23 cellular contexts compared by ENCODE assay signal in genomic region chr2:69248232-69248631, GRCh38.
A peak's percentile ranks its signal among the peaks of the same experiment; 100 is the strongest.
DNase-seq lines count a peak whose midpoint lies in the region; ATAC-seq, FAIRE-seq and TF ChIP-seq lines count a peak whose summit lies in the region.
"Had no signal": no experiment of that assay in that cellular context is flagged by ENCODE, and none has a peak within 500 bp of the region (broad histone marks: within the 10 kb centered on the region; RNA-seq: fewer than 3 reads in every experiment).

No MANE protein-coding gene starts in this region.

- H3K4me1 Mint-ChIP-seq in CD4-positive, alpha-beta memory T cell, result no peaks in the 10 kb centered on the region
- H3K4me1 Mint-ChIP-seq: B cell; CD4-positive, CD25-positive, alpha-beta regulatory T cell; CD8-positive, alpha-beta memory T cell had no signal

- no peak overlapping the region for H3K4me3 Mint-ChIP-seq in CD4-positive, alpha-beta memory T cell
- H3K4me3 Mint-ChIP-seq: B cell; CD4-positive, CD25-positive, alpha-beta regulatory T cell; CD8-positive, alpha-beta memory T cell had no signal

- H3F3A ChIP-seq in PC-3 (ENCODE audit: low read length, unreplicated experiment), result no peaks in the 10 kb centered on the region

- no peak overlapping the region for H3K27ac Mint-ChIP-seq in CD4-positive, alpha-beta memory T cell
- H3K27ac Mint-ChIP-seq: B cell; CD4-positive, CD25-positive, alpha-beta regulatory T cell; CD8-positive, alpha-beta memory T cell had no signal

- no peak for TF ChIP-seq CTCF in HepG2 (CRISPR knock-in tag; IDR thresholded peaks at IDR 0.05)
- no peak for TF ChIP-seq CTCF in right lobe of liver (IDR thresholded peaks at IDR 0.05)
- TF ChIP-seq CTCF in PC-3 (conservative IDR thresholded peaks at IDR 0.05; ENCODE audit: low read depth, low read length), result no peak
- no peak for TF ChIP-seq CTCF in lower lobe of right lung (IDR thresholded peaks at IDR 0.05)

- no peaks in the 10 kb centered on the region for H3K9me2 ChIP-seq in PC-3 (replicated peaks; ENCODE audit: low read length)

- no peaks in the 10 kb centered on the region for H3K9me3 ChIP-seq in HepG2 (ENCODE audit: low read length)
- H3K9me3 ChIP-seq in right lobe of liver, result no peaks in the 10 kb centered on the region
- H3K9me3 ChIP-seq in PC-3 (ENCODE audit: low read length), result no peaks in the 10 kb centered on the region
- H3K9me3 ChIP-seq in lower lobe of right lung, result no peaks in the 10 kb centered on the region
- H3K9me3 ChIP-seq in CD4-positive, alpha-beta memory T cell (ENCODE audit: control insufficient read depth in 1 of 2, low read length in 2 of 2), result no peaks in the 10 kb centered on the region
- H3K9me3 ChIP-seq: BLaER1 had no signal

- H3K9me3 Mint-ChIP-seq in CD4-positive, alpha-beta memory T cell, result no peaks in the 10 kb centered on the region
- H3K9me3 Mint-ChIP-seq: CD4-positive, CD25-positive, alpha-beta regulatory T cell; CD8-positive, alpha-beta memory T cell had no signal

- peaks cover 25 to 29% of the 10 kb centered on the region in 2 donors for H3K27me3 Mint-ChIP-seq in CD4-positive, alpha-beta memory T cell

- H3K36me3 ChIP-seq in HepG2 (replicated peaks in 1 of 2; ENCODE audit: control insufficient read depth in 1 of 2, insufficient read depth in 2 of 2, low read length in 2 of 2) (peaks cover 1 to 4% of the 10 kb centered on the region in 2 experiments; a peak in 2 of 5 replicates), right lobe of liver (no peaks in the 10 kb centered on the region), PC-3 (ENCODE audit: low read depth, low read length) (no peaks in the 10 kb centered on the region), lower lobe of right lung (peaks cover 6% of the 10 kb centered on the region)
- H3K36me3 ChIP-seq in CD4-positive, alpha-beta memory T cell (ENCODE audit: insufficient read depth, low read length), result no peaks in the 10 kb centered on the region
- H3K36me3 ChIP-seq: BLaER1 had no signal

- H3K27ac ChIP-seq in HepG2 (ENCODE audit: extremely low read length, insufficient read depth, low read length) (no peak overlapping the region), right lobe of liver (no peak overlapping the region), PC-3 (ENCODE audit: low read length) (peak overlapping the region; percentile 68), lower lobe of right lung (no peak overlapping the region)
- no peak overlapping the region for H3K27ac ChIP-seq in CD4-positive, alpha-beta memory T cell (ENCODE audit: low read depth, low read length)
- H3K27ac ChIP-seq: BLaER1, C4-2B, GM23248 had no signal

- no peak for FAIRE-seq in HepG2 (lab: Jason Lieb, UNC)
- peak; percentile 47 for FAIRE-seq in islet of Langerhans (lab: Jason Lieb, UNC)
- FAIRE-seq: D721Med, GM19239, H1 had no signal

- H3K27me3 ChIP-seq in HepG2 (ENCODE audit: control insufficient read depth in 1 of 2, insufficient read depth in 2 of 2, low read length in 2 of 2) (no peaks in the 10 kb centered on the region), right lobe of liver (no peaks in the 10 kb centered on the region), PC-3 (ENCODE audit: low read length) (no peaks in the 10 kb centered on the region), lower lobe of right lung (ENCODE audit: low read depth) (no peaks in the 10 kb centered on the region)
- H3K27me3 ChIP-seq in CD4-positive, alpha-beta memory T cell (ENCODE audit: insufficient read depth, low read length), result no peaks in the 10 kb centered on the region
- H3K27me3 ChIP-seq: BLaER1 had no signal

- POLR2A ChIA-PET in HepG2 (lab: Yijun Ruan, JAX), result no interaction called here
- POLR2A ChIA-PET in PC-3 (lab: Charles Lee; ENCODE audit: unreplicated experiment), result no interaction called here
- POLR2A ChIA-PET in CD4-positive, alpha-beta memory T cell (lab: Charles Lee; ENCODE audit: partially characterized antibody), result no interaction called here

- no peak for TF ChIP-seq EP300 in HepG2 (IDR thresholded peaks at IDR 0.05; ENCODE audit: low read depth in 2 of 2, low read length in 2 of 2)
- no peak for TF ChIP-seq EP300 in HepG2 (CRISPR knock-in tag; IDR thresholded peaks at IDR 0.05; ENCODE audit: borderline replicate concordance)

- H3K9ac ChIP-seq in HepG2 (ENCODE audit: insufficient read depth, low read depth, low read length), result no peak overlapping the region
- H3K9ac ChIP-seq in PC-3 (ENCODE audit: low read length), result peak overlapping the region; percentile 31
- H3K9ac ChIP-seq: BLaER1, GM23248 had no signal

- H3K4me3 ChIP-seq in HepG2 (replicated peaks in 1 of 3; ENCODE audit: insufficient read depth in 1 of 3, low read depth in 2 of 3, low read length in 3 of 3) (no peak overlapping the region), right lobe of liver (no peak overlapping the region), PC-3 (ENCODE audit: low read length) (no peak overlapping the region), lower lobe of right lung (no peak overlapping the region)
- no peak overlapping the region for H3K4me3 ChIP-seq in CD4-positive, alpha-beta memory T cell (ENCODE audit: low read length in 2 of 2)
- H3K4me3 ChIP-seq: BLaER1, GM12878, GM23248 had no signal

- H4K20me1 ChIP-seq in HepG2 (ENCODE audit: insufficient read depth, low read length) (no peaks in the 10 kb centered on the region), PC-3 (ENCODE audit: low read length) (no peaks in the 10 kb centered on the region)
- H4K20me1 ChIP-seq: BLaER1 had no signal

- CTCF ChIA-PET in HepG2 (lab: Yijun Ruan, JAX; ENCODE audit: low intra/inter-chr PET ratio, low total read pairs) (no interaction called here), PC-3 (lab: Charles Lee) (no interaction called here)
- CTCF ChIA-PET in CD4-positive, alpha-beta memory T cell (lab: Charles Lee; ENCODE audit: partially characterized antibody), result no interaction called here

- intact Hi-C loops in HepG2 (cut with micrococcal nuclease; ENCODE audit: unreplicated experiment), result no loop called here
- intact Hi-C loops in right lobe of liver (cut with DNase I), result no loop called here
- intact Hi-C loops in PC-3 (cut with micrococcal nuclease), result no loop called here
- intact Hi-C loops in lower lobe of right lung (cut with DNase I), result no loop called here
- intact Hi-C loops in CD4-positive, alpha-beta memory T cell (cut with micrococcal nuclease), result no loop called here

- WGBS in HepG2 (ENCODE audit: low lambda C conversion rate), result 89% methylated on average over 4 of the region's 4 CpGs
- 66% methylated on average over 4 of the region's 4 CpGs for WGBS in right lobe of liver (ENCODE audit: insufficient coverage, low coverage, low lambda C conversion rate, missing lambda C conversion rate)

- TF ChIP-seq RAD21 in HepG2 (CRISPR knock-in tag; IDR thresholded peaks at IDR 0.05), result no peak

- H3K79me2 ChIP-seq in HepG2 (ENCODE audit: insufficient read depth, low read length), result no peaks in the 10 kb centered on the region
- H3K79me2 ChIP-seq in PC-3 (ENCODE audit: low read length), result no peaks in the 10 kb centered on the region

- ATAC-seq in HepG2, result no peak
- no peak for ATAC-seq in right lobe of liver
- peak; percentile 38 for ATAC-seq in PC-3
- ATAC-seq in lower lobe of right lung, result no peak
- ATAC-seq: GM12878 had no signal

- H3K4me2 ChIP-seq in HepG2 (ENCODE audit: low read depth, low read length), result no peak overlapping the region
- H3K4me2 ChIP-seq in PC-3 (ENCODE audit: low read length), result no peak overlapping the region
- H3K4me2 ChIP-seq: BLaER1 had no signal

- peaks cover 13% of the 10 kb centered on the region for H3K4me1 ChIP-seq in HepG2 (ENCODE audit: insufficient read depth, low read length)
- no peaks in the 10 kb centered on the region for H3K4me1 ChIP-seq in right lobe of liver
- no peaks in the 10 kb centered on the region for H3K4me1 ChIP-seq in PC-3 (ENCODE audit: insufficient read depth, low read length)
- peaks cover 6% of the 10 kb centered on the region for H3K4me1 ChIP-seq in lower lobe of right lung
- H3K4me1 ChIP-seq in CD4-positive, alpha-beta memory T cell (ENCODE audit: insufficient read depth, low read length), result no peaks in the 10 kb centered on the region
- H3K4me1 ChIP-seq: BLaER1 had no signal

- H2AFZ ChIP-seq in HepG2 (ENCODE audit: low read length) (no peak overlapping the region), PC-3 (ENCODE audit: low read length) (no peak overlapping the region)
- H2AFZ ChIP-seq: GM23248 had no signal

- TF ChIP-seq POLR2A in HepG2 (IDR thresholded peaks at IDR 0.05; ENCODE audit: insufficient read depth in 1 of 2, low read depth in 2 of 2, low read length in 2 of 2) (no peak), right lobe of liver (IDR thresholded peaks at IDR 0.05) (no peak)

- H3K36me3 Mint-ChIP-seq in CD4-positive, alpha-beta memory T cell, result no peaks in the 10 kb centered on the region
- H3K36me3 Mint-ChIP-seq: CD4-positive, CD25-positive, alpha-beta regulatory T cell; CD8-positive, alpha-beta memory T cell had no signal

- DNase-seq in HepG2 (ENCODE audit: low spot score) (no peak), right lobe of liver (no peak), PC-3 (no peak), lower lobe of right lung (no peak)
- no peak for DNase-seq in stimulated activated CD4-positive, alpha-beta T cell treated with anti-CD3 and anti-CD28 coated beads, Interleukin-1b, Interleukin-23, amount 100 ng/mL, for 48 hours
- no peak for DNase-seq in CD4-positive, alpha-beta memory T cell
- DNase-seq: CD4-positive, CD25-positive, alpha-beta regulatory T cell; CD8-positive, alpha-beta memory T cell; DMS 273 treated with DMSO at 0.1 percent for 48 hours; DMS79; EL; GDM1; GM23248; H7; HCEC 1CT had no signal

- in situ Hi-C loops in HepG2 (cut with HindIII; ENCODE audit: extremely low pct_ligation_motif_present, low pct_unique_long_range_greater_than_20kb), result no loop called here

- BruUV-seq in HepG2 (replicated peaks; lab: Mats Ljungman, UMichigan) (TSS peak; percentile 33), PC-3 (replicated peaks; lab: Mats Ljungman, UMichigan) (no TSS peak)

TF ChIP-seq in HepG2, 621 proteins besides CTCF, POLR2A, EP300 and RAD21 (continues in another document):
- TF ChIP-seq FOXP1 (IDR thresholded peaks at IDR 0.05) (no peak), FOXP1 (CRISPR knock-in tag; IDR thresholded peaks at IDR 0.05) (no peak), CAMTA2 (CRISPR knock-in tag; IDR thresholded peaks at IDR 0.05; ENCODE audit: borderline replicate concordance) (no peak), CREBL2 (CRISPR knock-in tag; IDR thresholded peaks at IDR 0.05; ENCODE audit: borderline replicate concordance) (no peak), ZFP36 (IDR thresholded peaks at IDR 0.05; ENCODE audit: borderline replicate concordance, low read depth, low read length, partially characterized antibody) (no peak), NR2F6 (IDR thresholded peaks at IDR 0.05) (no peak), NR2F6 (CRISPR knock-in tag; IDR thresholded peaks at IDR 0.05) (no peak), ZBTB7B (CRISPR knock-in tag; IDR thresholded peaks at IDR 0.05) (no peak)
